ENCODE assay signal across 11 cellular contexts in the genomic region with DNA sequence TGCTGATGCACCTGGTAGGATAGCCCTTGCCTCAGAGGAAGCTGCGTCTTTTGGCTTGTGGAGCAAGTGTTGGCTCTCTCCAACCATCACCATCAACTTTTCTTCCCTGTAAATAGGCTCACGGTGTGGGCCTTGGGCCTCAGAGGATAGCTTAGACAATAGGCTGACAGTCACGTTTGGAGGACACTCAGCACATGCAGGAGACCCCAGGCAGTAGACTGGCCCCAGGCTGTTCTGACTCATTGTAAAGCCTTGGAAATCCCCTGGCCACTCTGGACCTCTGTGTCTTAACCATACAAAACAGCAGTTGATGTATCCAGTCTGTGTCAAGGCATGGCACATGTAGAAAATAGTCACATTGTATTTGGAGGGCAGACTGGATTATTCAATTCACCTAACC. TPM values are rescaled to one million over a fixed set of nuclear protein-coding genes. Genes with fewer than 3 reads are reported as not detected.
DNase-seq lines count a peak whose midpoint lies in the region; ATAC-seq and TF ChIP-seq lines count a peak whose summit lies in the region.
"Had no signal": no experiment of that assay in that cellular context is flagged by ENCODE, and none has a peak within 500 bp of the region (broad histone marks: within the 10 kb centered on the region; RNA-seq: fewer than 3 reads in every experiment).

No MANE protein-coding gene starts in this region.

- no peak overlapping the region for H3K4me3 Mint-ChIP-seq in activated CD8-positive, alpha-beta memory T cell treated with anti-CD3 and anti-CD28 coated beads, Interleukin-2, amount 10 ng/mL, durations not matched to agents 7 days and 5 days
- H3K4me3 Mint-ChIP-seq: endodermal cell had no signal

- no peak overlapping the region for H3K27ac Mint-ChIP-seq in activated CD8-positive, alpha-beta memory T cell treated with anti-CD3 and anti-CD28 coated beads, Interleukin-2, amount 10 ng/mL, durations not matched to agents 7 days and 5 days
- H3K27ac Mint-ChIP-seq: endodermal cell had no signal

- H3K4me3 ChIP-seq in BLaER1 (no peak overlapping the region), epithelial cell of esophagus (ENCODE audit: low read length) (no peak overlapping the region), WERI-Rb-1 (ENCODE audit: low read depth, low read length) (no peak overlapping the region)

- TF ChIP-seq CTCF in epithelial cell of esophagus (IDR thresholded peaks at IDR 0.05; ENCODE audit: insufficient read depth, low read depth, low read length, missing control alignments), result no peak
- no peak for TF ChIP-seq CTCF in WERI-Rb-1 (IDR thresholded peaks at IDR 0.05; ENCODE audit: low read depth, low read length)

- ATAC-seq in GM18909 (IDR thresholded peaks at IDR 0.05; ENCODE audit: poor library complexity, unreplicated experiment), result peak; percentile 42
- ATAC-seq in activated CD8-positive, alpha-beta memory T cell treated with anti-CD3 and anti-CD28 coated beads, Interleukin-2, amount 10 ng/mL, durations not matched to agents 7 days and 5 days, result no peak

- peaks cover 11% of the 10 kb centered on the region for H3K4me1 Mint-ChIP-seq in activated CD8-positive, alpha-beta memory T cell treated with anti-CD3 and anti-CD28 coated beads, Interleukin-2, amount 10 ng/mL, durations not matched to agents 7 days and 5 days
- H3K4me1 Mint-ChIP-seq: endodermal cell had no signal

- no peaks in the 10 kb centered on the region for H3K9me3 ChIP-seq in BLaER1
- H3K9me3 ChIP-seq in WERI-Rb-1 (ENCODE audit: severe bottlenecking), result no peaks in the 10 kb centered on the region

- H3K9ac ChIP-seq in BLaER1, result no peak overlapping the region

- DNase-seq in HT1080 (ENCODE audit: low read depth) (peak; percentile 29), epithelial cell of esophagus (ENCODE audit: low read depth) (peak; percentile 36), WERI-Rb-1 (no peak), AG08396 (ENCODE audit: low spot score) (no peak)
- DNase-seq in stimulated activated CD4-positive, alpha-beta T cell treated with anti-CD3 and anti-CD28 coated beads, Interleukin-4, amount 100 ng/mL, for 1 hour, result no peak
- no peak for DNase-seq in activated CD8-positive, alpha-beta memory T cell treated with anti-CD3 and anti-CD28 coated beads, Interleukin-2, amount 10 ng/mL, durations not matched to agents 7 days and 5 days
- DNase-seq: activated CD4-positive, alpha-beta T cell treated with anti-CD3 and anti-CD28 coated beads for 4 hours; endodermal cell had no signal

- no peaks in the 10 kb centered on the region for H3K9me3 Mint-ChIP-seq in activated CD8-positive, alpha-beta memory T cell treated with anti-CD3 and anti-CD28 coated beads, Interleukin-2, amount 10 ng/mL, durations not matched to agents 7 days and 5 days (ENCODE audit: low read depth)
- H3K9me3 Mint-ChIP-seq: endodermal cell had no signal

- CTCF ChIA-PET in activated CD8-positive, alpha-beta memory T cell treated with anti-CD3 and anti-CD28 coated beads, Interleukin-2, amount 10 ng/mL, durations not matched to agents 7 days and 5 days (lab: Charles Lee), result interaction anchor here (8.2 kb wide), 1 partner anchor 40 kb away, joined by 87 read pairs; no protein-coding TSS in a partner anchor

- peak overlapping the region; percentile 37 for H3K4me2 ChIP-seq in BLaER1

- H3K27me3 ChIP-seq in BLaER1 (no peaks in the 10 kb centered on the region), WERI-Rb-1 (ENCODE audit: insufficient read depth, low read depth, severe bottlenecking) (no peaks in the 10 kb centered on the region)

- peaks cover 34% of the 10 kb centered on the region for H3K4me1 ChIP-seq in BLaER1

- H3K36me3 ChIP-seq in BLaER1, result peaks cover 100% of the 10 kb centered on the region
- H3K36me3 ChIP-seq in WERI-Rb-1, result peaks cover 93% of the 10 kb centered on the region

- peaks cover 27% of the 10 kb centered on the region for H3K36me3 Mint-ChIP-seq in activated CD8-positive, alpha-beta memory T cell treated with anti-CD3 and anti-CD28 coated beads, Interleukin-2, amount 10 ng/mL, durations not matched to agents 7 days and 5 days

- H4K20me1 ChIP-seq in BLaER1, result peaks cover 75% of the 10 kb centered on the region

- no peaks in the 10 kb centered on the region for H3K27me3 Mint-ChIP-seq in activated CD8-positive, alpha-beta memory T cell treated with anti-CD3 and anti-CD28 coated beads, Interleukin-2, amount 10 ng/mL, durations not matched to agents 7 days and 5 days

- H3K27ac ChIP-seq in BLaER1, result 0 out of 2 replicates have a peak overlapping the region, but pooled peaks have one; percentile 7
- no peak overlapping the region for H3K27ac ChIP-seq in WERI-Rb-1

RNA-seq across cellular contexts. Expression of a gene that starts 18.6 kb away (rescaled TPM):
- total RNA-seq in HT1080 (2014; rRNA removed; shearing (Covaris generic)), result 0.17 and 1.2 TPM in 2 replicates
- polyA plus RNA-seq in HT1080 (2015; cell fraction: cytosol; rRNA removed), result 9.1 and 9.4 TPM in 2 replicates
- 8.3 and 12.6 TPM in 2 replicates for polyA plus RNA-seq in HT1080 (2015; cell fraction: nucleus; rRNA removed)
- total RNA-seq in activated CD8-positive, alpha-beta memory T cell treated with anti-CD3 and anti-CD28 coated beads, Interleukin-2, amount 10 ng/mL, durations not matched to agents 7 days and 5 days, result 1,000 to 10,000 TPM; 1,513 to 1,561 TPM
- total RNA-seq: NCI-H460 had no signal

RNA-seq across cellular contexts. Expression of a gene that starts 36.6 kb away (rescaled TPM):
- 84.9 and 92.9 TPM in 2 replicates for total RNA-seq in HT1080 (2014; rRNA removed; shearing (Covaris generic))
- polyA plus RNA-seq in HT1080 (2015; cell fraction: cytosol; rRNA removed), result 54.5 TPM in 2 replicates
- 105 and 113 TPM in 2 replicates for polyA plus RNA-seq in HT1080 (2015; cell fraction: nucleus; rRNA removed)
- total RNA-seq in activated CD8-positive, alpha-beta memory T cell treated with anti-CD3 and anti-CD28 coated beads, Interleukin-2, amount 10 ng/mL, durations not matched to agents 7 days and 5 days, result 10 to 100 TPM; 95.3 to 96.9 TPM

RNA-seq across cellular contexts. Expression of a gene that starts 55.4 kb away (rescaled TPM):
- total RNA-seq in HT1080 (2014; rRNA removed; shearing (Covaris generic)), result 1,800 and 2,863 TPM in 2 replicates
- 3,415 and 3,568 TPM in 2 replicates for polyA plus RNA-seq in HT1080 (2015; cell fraction: cytosol; rRNA removed)
- 814 and 883 TPM in 2 replicates for polyA plus RNA-seq in HT1080 (2015; cell fraction: nucleus; rRNA removed)
- total RNA-seq in activated CD8-positive, alpha-beta memory T cell treated with anti-CD3 and anti-CD28 coated beads, Interleukin-2, amount 10 ng/mL, durations not matched to agents 7 days and 5 days, result 1,000 to 10,000 TPM; 1,980 to 2,218 TPM

Comparison
In these comparisons a context has a peak if more than half of its experiments do, and no peak if none do; other contexts are left out.
1. DNase-seq: peak in HT1080 (single experiment) and epithelial cell of esophagus (single experiment); none in WERI-Rb-1 (single experiment), AG08396 (single experiment), stimulated activated CD4-positive, alpha-beta T cell treated with anti-CD3 and anti-CD28 coated beads, Interleukin-4, amount 100 ng/mL, for 1 hour (single experiment) and activated CD8-positive, alpha-beta memory T cell treated with anti-CD3 and anti-CD28 coated beads, Interleukin-2, amount 10 ng/mL, durations not matched to agents 7 days and 5 days (single experiment).
2. RNA of a gene that starts 18.6 kb away (total RNA-seq): 1,513 to 1,561 TPM in activated CD8-positive, alpha-beta memory T cell treated with anti-CD3 and anti-CD28 coated beads, Interleukin-2, amount 10 ng/mL, durations not matched to agents 7 days and 5 days; 0.17 to 1.2 TPM in HT1080; every median in the first group is over 100 times any median in the second.